ENCODE assay signal across 18 cellular contexts in genomic region chr2:136905779-136906178, GRCh38.
"Had no signal": no experiment of that assay in that cellular context is flagged by ENCODE, and none has a peak within 500 bp of the region (broad histone marks: within the 10 kb centered on the region; RNA-seq: fewer than 3 reads in every experiment).

No MANE protein-coding gene starts in this region.

- DNase-seq: KBM-7, MV-4-11, NCI-H1048, NCI-H1105, NCI-H1417, NCI-H1436 treated with DMSO at 0.1 percent for 48 hours, NCI-H1694, NCI-H187 treated with DMSO at 0.1 percent for 48 hours, NCI-H2029 treated with DMSO at 0.1 percent for 48 hours, NCI-H226, NCI-H446, NCI-H510A, NCI-H524 treated with DMSO at 0.1 percent for 48 hours, NCI-H82, SHP77 had no signal

- ATAC-seq: SK-N-SH treated with all-trans-retinoic acid at 6 μM for 48 hours had no signal

- H3K27ac ChIP-seq: HL-60, RWPE1 had no signal
